ENCODE assay signal across 24 cellular contexts in the genomic region with DNA sequence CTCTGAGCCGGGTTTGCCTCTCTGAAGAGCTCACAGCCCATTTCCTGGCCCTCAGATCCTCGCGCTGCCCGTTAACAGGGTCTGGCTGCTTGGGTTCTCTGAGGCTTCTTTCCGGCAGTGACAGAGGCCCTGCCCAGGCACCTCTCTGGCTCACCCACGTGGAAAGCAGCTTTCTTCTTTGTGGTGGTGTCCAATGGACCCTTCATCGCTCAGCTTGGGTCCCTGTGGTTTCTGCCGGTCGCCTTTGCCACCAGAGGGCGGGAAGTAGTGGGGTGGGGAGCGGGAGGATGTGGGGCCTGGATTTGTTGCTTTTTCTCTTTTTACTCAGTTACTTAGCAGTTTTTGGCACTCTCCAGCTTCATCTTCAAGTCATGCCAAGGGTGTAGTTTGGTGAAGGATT. TPM values are rescaled to one million over a fixed set of nuclear protein-coding genes. Genes with fewer than 3 reads are reported as not detected.
A peak's percentile ranks its signal among the peaks of the same experiment; 100 is the strongest.
DNase-seq lines count a peak whose midpoint lies in the region; ATAC-seq, FAIRE-seq and TF ChIP-seq lines count a peak whose summit lies in the region.
"Had no signal": no experiment of that assay in that cellular context is flagged by ENCODE, and none has a peak within 500 bp of the region (broad histone marks: within the 10 kb centered on the region; RNA-seq: fewer than 3 reads in every experiment).

No MANE protein-coding gene starts in this region.

- 0 out of 3 replicates have a peak, but pooled peaks have one; percentile 27 for ATAC-seq in GM23338
- ATAC-seq in GM21447 (IDR thresholded peaks at IDR 0.05; ENCODE audit: unreplicated experiment), result no peak
- no peak for ATAC-seq in GM19324 (IDR thresholded peaks at IDR 0.05; ENCODE audit: low FRiP score, unreplicated experiment)
- ATAC-seq: A549; CD8-positive, alpha-beta T cell had no signal

- H3K79me2 ChIP-seq in GM23338 (replicated peaks; ENCODE audit: insufficient read depth), result no peaks in the 10 kb centered on the region

- peak in 1 of 2 experiments; percentile 40; a peak in 3 of 4 replicates for TF ChIP-seq CTCF in GM23338 (conservative IDR thresholded peaks at IDR 0.05; ENCODE audit: low read depth in 2 of 2)
- TF ChIP-seq CTCF in VCaP (conservative IDR thresholded peaks at IDR 0.05), result no peak
- TF ChIP-seq CTCF in kidney (IDR thresholded peaks at IDR 0.05; ENCODE audit: borderline replicate concordance, extremely low read depth, insufficient read depth), result no peak

- H3K4me1 ChIP-seq in BLaER1, result peaks cover 29% of the 10 kb centered on the region
- 0 out of 2 replicates have a peak, but pooled peaks cover 3% of the 10 kb centered on the region for H3K4me1 ChIP-seq in GM23338 (ENCODE audit: insufficient read depth)
- H3K4me1 ChIP-seq in kidney (ENCODE audit: control insufficient read depth in 1 of 2, insufficient read depth in 1 of 2, low read depth in 1 of 2, low read length in 2 of 2), result no peaks in the 10 kb centered on the region
- H3K4me1 ChIP-seq: A549, BE2C, Caco-2 had no signal

- H3K27me3 ChIP-seq in BLaER1, result no peaks in the 10 kb centered on the region
- no peaks in the 10 kb centered on the region for H3K27me3 ChIP-seq in GM23338 (ENCODE audit: insufficient read depth)

- no peaks in the 10 kb centered on the region for H3F3A ChIP-seq in GM23338 (replicated peaks; ENCODE audit: low read depth)

- intact Hi-C loops in kidney (cut with DNase I), result no loop called here

- no peak overlapping the region for H3K4me3 Mint-ChIP-seq in GM23338
- H3K4me3 Mint-ChIP-seq in activated T-cell treated with anti-CD3 and anti-CD28 coated beads, Interleukin-2, amount 50 U/mL, for 24 hours, result no peak overlapping the region
- H3K4me3 Mint-ChIP-seq: CD4-positive, CD25-positive, alpha-beta regulatory T cell; CD8-positive, alpha-beta T cell had no signal

- no peak overlapping the region for H3K27ac Mint-ChIP-seq in GM23338
- H3K27ac Mint-ChIP-seq in activated T-cell treated with anti-CD3 and anti-CD28 coated beads, Interleukin-2, amount 50 U/mL, for 24 hours, result no peak overlapping the region
- H3K27ac Mint-ChIP-seq: CD4-positive, CD25-positive, alpha-beta regulatory T cell; CD8-positive, alpha-beta T cell had no signal

- H3K4me1 Mint-ChIP-seq in GM23338, result peaks cover 11% of the 10 kb centered on the region
- no peaks in the 10 kb centered on the region for H3K4me1 Mint-ChIP-seq in activated T-cell treated with anti-CD3 and anti-CD28 coated beads, Interleukin-2, amount 50 U/mL, for 24 hours (ENCODE audit: low read depth)
- H3K4me1 Mint-ChIP-seq: CD4-positive, CD25-positive, alpha-beta regulatory T cell had no signal

- H3K36me3 Mint-ChIP-seq in GM23338 (ENCODE audit: low read depth), result peaks cover 7% of the 10 kb centered on the region; the same call in 1 of the 3 replicates
- H3K36me3 Mint-ChIP-seq in activated T-cell treated with anti-CD3 and anti-CD28 coated beads, Interleukin-2, amount 50 U/mL, for 24 hours (ENCODE audit: low read depth), result peaks cover 5% of the 10 kb centered on the region

- no peaks in the 10 kb centered on the region for H4K20me1 ChIP-seq in BLaER1
- H4K20me1 ChIP-seq in GM23338 (replicated peaks; ENCODE audit: insufficient read depth), result no peaks in the 10 kb centered on the region

- peak overlapping the region; percentile 56 for H3K4me2 ChIP-seq in BLaER1
- no peak overlapping the region for H3K4me2 ChIP-seq in GM23338
- H3K4me2 ChIP-seq: A549 had no signal

- H2AFZ ChIP-seq in GM23338, result 0 out of 2 replicates have a peak overlapping the region, but pooled peaks have one; percentile 32

- no peak for FAIRE-seq in kidney (lab: Jason Lieb, UNC)
- FAIRE-seq: A549, G401.6, GM19239, H54 had no signal

- H3K36me3 ChIP-seq in BLaER1 (no peaks in the 10 kb centered on the region), GM23338 (ENCODE audit: insufficient read depth) (0 out of 2 replicates have a peak, but pooled peaks cover 8% of the 10 kb centered on the region), kidney (ENCODE audit: control insufficient read depth in 1 of 2, insufficient read depth in 2 of 2, low read length in 2 of 2) (no peaks in the 10 kb centered on the region)
- H3K36me3 ChIP-seq: BE2C had no signal

- no peaks in the 10 kb centered on the region for H3K9me2 ChIP-seq in GM23338 (ENCODE audit: insufficient read depth)

- H3K27ac ChIP-seq in BLaER1, result peak overlapping the region; percentile 12; the same call in 1 of the 2 replicates
- H3K27ac ChIP-seq in GM23338 (ENCODE audit: low read depth), result no peak overlapping the region
- H3K27ac ChIP-seq in VCaP, result peak overlapping the region; percentile 86; the same call in 1 of the 2 replicates
- no peak overlapping the region for H3K27ac ChIP-seq in kidney (ENCODE audit: low read depth in 2 of 2, low read length in 2 of 2)
- H3K27ac ChIP-seq: A549, C4-2B had no signal

- H3K9me3 ChIP-seq in BLaER1, result peaks cover 36% of the 10 kb centered on the region
- H3K9me3 ChIP-seq in kidney (ENCODE audit: control insufficient read depth in 1 of 2, low read length in 2 of 2), result peaks cover 7 to 9% of the 10 kb centered on the region in 2 donors
- H3K9me3 ChIP-seq: BE2C had no signal

- peaks cover 6% of the 10 kb centered on the region for H3K27me3 Mint-ChIP-seq in GM23338 (ENCODE audit: insufficient read depth, low read depth, poor library complexity)
- H3K27me3 Mint-ChIP-seq in activated T-cell treated with anti-CD3 and anti-CD28 coated beads, Interleukin-2, amount 50 U/mL, for 24 hours, result peaks cover 20% of the 10 kb centered on the region

- DNase-seq in GM23338 (ENCODE audit: low spot score) (no peak), kidney (peak; percentile 35), NCI-H510A (lab: John Stamatoyannopoulos, UW) (no peak)
- DNase-seq in activated T-cell treated with anti-CD3 and anti-CD28 coated beads, Interleukin-2, amount 50 U/mL, for 24 hours, result no peak
- DNase-seq: 8988T; ACHN; AML-193; BE2C; Caco-2; CD4-positive, CD25-positive, alpha-beta regulatory T cell; CD8-positive, alpha-beta T cell; DMS153; DND-41; GOT3; HCEC 1CT had no signal

- H3K4me3 ChIP-seq in BLaER1 (no peak overlapping the region), GM23338 (no peak overlapping the region), kidney (ENCODE audit: low read length in 2 of 2) (no peak overlapping the region)
- H3K4me3 ChIP-seq: A549 had no signal

- H3K9me3 Mint-ChIP-seq in GM23338, result peaks cover 26% of the 10 kb centered on the region
- H3K9me3 Mint-ChIP-seq in activated T-cell treated with anti-CD3 and anti-CD28 coated beads, Interleukin-2, amount 50 U/mL, for 24 hours, result peaks cover 8% of the 10 kb centered on the region

- H3K9ac ChIP-seq in BLaER1 (no peak overlapping the region), kidney (ENCODE audit: low read length in 2 of 2) (no peak overlapping the region)

TF ChIP-seq in GM23338, 12 proteins besides CTCF, POLR2A, EP300 and RAD21 (continues in another document):
- TF ChIP-seq NANOG (IDR thresholded peaks at IDR 0.05; ENCODE audit: borderline replicate concordance) (no peak), EZH2 (IDR thresholded peaks at IDR 0.05; ENCODE audit: low read depth, unreplicated experiment) (no peak), EZH2phosphoT487 (IDR thresholded peaks at IDR 0.05; ENCODE audit: unreplicated experiment) (no peak), POLR2AphosphoS5 (IDR thresholded peaks at IDR 0.05; ENCODE audit: low read depth) (no peak), JUNB (IDR thresholded peaks at IDR 0.05; ENCODE audit: unreplicated experiment) (no peak)
- TF ChIP-seq, protein P1, sequence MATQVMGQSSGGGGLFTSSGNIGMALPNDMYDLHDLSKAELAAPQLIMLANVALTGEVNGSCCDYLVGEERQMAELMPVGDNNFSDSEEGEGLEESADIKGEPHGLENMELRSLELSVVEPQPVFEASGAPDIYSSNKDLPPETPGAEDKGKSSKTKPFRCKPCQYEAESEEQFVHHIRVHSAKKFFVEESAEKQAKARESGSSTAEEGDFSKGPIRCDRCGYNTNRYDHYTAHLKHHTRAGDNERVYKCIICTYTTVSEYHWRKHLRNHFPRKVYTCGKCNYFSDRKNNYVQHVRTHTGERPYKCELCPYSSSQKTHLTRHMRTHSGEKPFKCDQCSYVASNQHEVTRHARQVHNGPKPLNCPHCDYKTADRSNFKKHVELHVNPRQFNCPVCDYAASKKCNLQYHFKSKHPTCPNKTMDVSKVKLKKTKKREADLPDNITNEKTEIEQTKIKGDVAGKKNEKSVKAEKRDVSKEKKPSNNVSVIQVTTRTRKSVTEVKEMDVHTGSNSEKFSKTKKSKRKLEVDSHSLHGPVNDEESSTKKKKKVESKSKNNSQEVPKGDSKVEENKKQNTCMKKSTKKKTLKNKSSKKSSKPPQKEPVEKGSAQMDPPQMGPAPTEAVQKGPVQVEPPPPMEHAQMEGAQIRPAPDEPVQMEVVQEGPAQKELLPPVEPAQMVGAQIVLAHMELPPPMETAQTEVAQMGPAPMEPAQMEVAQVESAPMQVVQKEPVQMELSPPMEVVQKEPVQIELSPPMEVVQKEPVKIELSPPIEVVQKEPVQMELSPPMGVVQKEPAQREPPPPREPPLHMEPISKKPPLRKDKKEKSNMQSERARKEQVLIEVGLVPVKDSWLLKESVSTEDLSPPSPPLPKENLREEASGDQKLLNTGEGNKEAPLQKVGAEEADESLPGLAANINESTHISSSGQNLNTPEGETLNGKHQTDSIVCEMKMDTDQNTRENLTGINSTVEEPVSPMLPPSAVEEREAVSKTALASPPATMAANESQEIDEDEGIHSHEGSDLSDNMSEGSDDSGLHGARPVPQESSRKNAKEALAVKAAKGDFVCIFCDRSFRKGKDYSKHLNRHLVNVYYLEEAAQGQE (IDR thresholded peaks at IDR 0.05; ENCODE audit: unreplicated experiment), result no peak

RNA-seq across cellular contexts. Expression of gene JAKMIP3, which starts 15.6 kb away (rescaled TPM):
- total RNA-seq in GM23338 (2014; rRNA removed; shearing (Covaris generic)), result 0.47 and 1.2 TPM in 2 replicates
- 0.70 and 0.87 TPM in 2 replicates for polyA plus RNA-seq in GM23338 (2016; fragmentation: Nextera tagmentation; extraction: Ambion mirVana)
- total RNA-seq in kidney, result 0.16 TPM
- 0.13 TPM for polyA plus RNA-seq in kidney (ENCODE audit: insufficient read depth, low read depth, low replicate concordance)
- polyA plus RNA-seq: CD4-positive, CD25-positive, alpha-beta regulatory T cell had no signal

Comparison
In these comparisons a context has a peak if more than half of its experiments do, and no peak if none do; other contexts are left out.
1. H3K27ac ChIP-seq: peak in BLaER1 (single experiment) and VCaP (single experiment); none in GM23338 (single experiment) and kidney (0 of 2).